19 cellular contexts compared by ENCODE assay signal in the genomic region with DNA sequence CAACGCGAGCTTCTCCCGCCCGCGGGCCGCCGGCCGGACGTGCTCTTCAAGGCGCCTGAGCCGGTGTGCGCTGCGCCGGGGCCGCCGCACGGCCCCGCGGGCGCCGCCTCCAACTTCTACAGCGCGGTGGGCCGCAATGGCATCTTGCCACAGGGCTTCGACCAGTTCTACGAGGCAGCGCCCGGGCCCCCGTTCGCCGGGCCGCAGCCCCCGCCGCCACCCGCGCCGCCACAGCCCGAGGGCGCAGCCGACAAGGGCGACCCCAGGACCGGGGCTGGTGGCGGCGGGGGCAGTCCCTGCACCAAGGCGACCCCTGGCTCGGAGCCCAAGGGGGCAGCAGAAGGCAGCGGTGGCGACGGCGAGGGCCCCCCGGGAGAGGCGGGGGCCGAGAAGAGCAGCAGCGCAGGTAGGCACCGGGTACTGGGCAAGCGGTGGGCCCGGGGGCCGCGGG. TPM values are rescaled to one million over a fixed set of nuclear protein-coding genes. Genes with fewer than 3 reads are reported as not detected.
A peak's percentile ranks its signal among the peaks of the same experiment; 100 is the strongest.
DNase-seq lines count a peak whose midpoint lies in the region; TF ChIP-seq lines count a peak whose summit lies in the region.
"Had no signal": no experiment of that assay in that cellular context is flagged by ENCODE, and none has a peak within 500 bp of the region (broad histone marks: within the 10 kb centered on the region; RNA-seq: fewer than 3 reads in every experiment).

No MANE protein-coding gene starts in this region.

- H3K9ac ChIP-seq in NT2/D1 (ENCODE audit: insufficient read length, low read depth): no peak overlapping the region

- H3K27ac ChIP-seq in breast epithelium: no peak overlapping the region
- peak overlapping the region; percentile 65 for H3K27ac ChIP-seq in hepatocyte
- H3K27ac ChIP-seq in urinary bladder (ENCODE audit: low read depth): no peak overlapping the region
- no peak overlapping the region for H3K27ac ChIP-seq in stomach
- H3K27ac ChIP-seq: cardiac muscle cell, lower lobe of right lung, SJSA1 had no signal

- peaks cover 22% of the 10 kb centered on the region for H3K27me3 Mint-ChIP-seq in MCF 10A (ENCODE audit: insufficient read depth, unreplicated experiment)

- no peaks in the 10 kb centered on the region for H3K9me3 Mint-ChIP-seq in MCF 10A (ENCODE audit: unreplicated experiment)

- CTCF ChIA-PET in MCF 10A (lab: Yijun Ruan, JAX): interaction anchor here (1.6 kb wide), 1 partner anchor 10 kb away, joined by 8 read pairs; no protein-coding TSS in a partner anchor

- H3K9me2 ChIP-seq in hepatocyte (replicated peaks; ENCODE audit: insufficient read depth): no peaks in the 10 kb centered on the region

- no peak overlapping the region for H3K27ac Mint-ChIP-seq in MCF 10A (ENCODE audit: low read depth, unreplicated experiment)
- H3K27ac Mint-ChIP-seq: activated naive CD8-positive, alpha-beta T cell treated with anti-CD3 and anti-CD28 coated beads, Interleukin-2, amount 50 U/mL, for 24 hours had no signal

- intact Hi-C loops in breast epithelium (cut with DNase I; ENCODE audit: low total_unique reads): no loop called here
- intact Hi-C loops in MCF 10A (cut with micrococcal nuclease): no loop called here
- intact Hi-C loops in stomach (cut with DNase I; ENCODE audit: low total_unique reads): no loop called here

- H3K27me3 ChIP-seq in breast epithelium: peaks cover 30 to 98% of the 10 kb centered on the region in 2 donors
- H3K27me3 ChIP-seq in NT2/D1 (ENCODE audit: insufficient read depth, insufficient read length): peaks cover 98% of the 10 kb centered on the region
- peaks cover 94% of the 10 kb centered on the region for H3K27me3 ChIP-seq in hepatocyte
- peaks cover 63 to 100% (median 99%) of the 10 kb centered on the region in 3 donors for H3K27me3 ChIP-seq in stomach

- H4K20me1 ChIP-seq in hepatocyte (ENCODE audit: insufficient read depth, poor library complexity, severe bottlenecking): peaks cover 24% of the 10 kb centered on the region

- peaks cover 0 to 4% of the 10 kb centered on the region in 2 donors for H3K4me1 ChIP-seq in breast epithelium
- H3K4me1 ChIP-seq in NT2/D1 (ENCODE audit: insufficient read depth, insufficient read length): peaks cover 16% of the 10 kb centered on the region
- H3K4me1 ChIP-seq in hepatocyte (ENCODE audit: insufficient read depth): no peaks in the 10 kb centered on the region
- H3K4me1 ChIP-seq in urinary bladder (ENCODE audit: insufficient read depth): no peaks in the 10 kb centered on the region
- peaks cover 30 to 61% (median 44%) of the 10 kb centered on the region in 4 donors for H3K4me1 ChIP-seq in stomach
- H3K4me1 ChIP-seq: BE2C had no signal

- TF ChIP-seq POLR2A in breast epithelium (IDR thresholded peaks at IDR 0.05) (no peak), stomach (IDR thresholded peaks at IDR 0.05) (no peak)

- no TSS peak for BruUV-seq in MCF 10A (replicated peaks; lab: Mats Ljungman, UMichigan)

- no peak overlapping the region for H3K4me3 Mint-ChIP-seq in MCF 10A (ENCODE audit: unreplicated experiment)
- H3K4me3 Mint-ChIP-seq: activated CD4-positive, alpha-beta T cell treated with anti-CD3 and anti-CD28 coated beads, Interleukin-2, amount 10 ng/mL, durations not matched to agents 24 days and 14 days had no signal

- POLR2A ChIA-PET in MCF 10A (lab: Yijun Ruan, JAX): no interaction called here

- H3K9me3 ChIP-seq in breast epithelium: no peaks in the 10 kb centered on the region
- H3K9me3 ChIP-seq in NT2/D1 (ENCODE audit: insufficient read depth, low read length): no peaks in the 10 kb centered on the region
- H3K9me3 ChIP-seq in hepatocyte (ENCODE audit: low read depth): no peaks in the 10 kb centered on the region
- peaks cover 0 to 25% (median 0%) of the 10 kb centered on the region in 4 donors for H3K9me3 ChIP-seq in stomach
- H3K9me3 ChIP-seq: BE2C, lower lobe of right lung had no signal

- 4% methylated on average over 22 of the region's 59 CpGs for WGBS in hepatocyte (ENCODE audit: low lambda C conversion rate, missing lambda C conversion rate)
- under 1% methylated on average over 59 of the region's 59 CpGs for WGBS in urinary bladder
- WGBS in stomach, 5 donors: 1 to 6% (median 4%) methylated on average over 16 to 59 of the region's 59 CpGs

- peaks cover 48% of the 10 kb centered on the region for H3K79me2 ChIP-seq in hepatocyte

- H3K4me1 Mint-ChIP-seq in MCF 10A (ENCODE audit: insufficient read depth, unreplicated experiment): peaks cover 7% of the 10 kb centered on the region

- H2AFZ ChIP-seq in hepatocyte: no peak overlapping the region

- TF ChIP-seq EP300 in stomach (IDR thresholded peaks at IDR 0.05): no peak

- peak in 1 of 2 donors; percentile 47 for DNase-seq in breast epithelium (ENCODE audit: low spot score in 2 of 2)
- DNase-seq in MCF 10A (ENCODE audit: unreplicated experiment): no peak
- no peak for DNase-seq in NT2/D1 (ENCODE audit: low read depth, low spot score)
- DNase-seq in hepatocyte (ENCODE audit: low spot score): no peak
- DNase-seq in GOT3 (lab: John Stamatoyannopoulos, UW): no peak
- no peak for DNase-seq in germinal center (ENCODE audit: low spot score)
- no peak for DNase-seq in stomach
- DNase-seq: activated naive CD8-positive, alpha-beta T cell treated with anti-CD3 and anti-CD28 coated beads, Interleukin-2, amount 50 U/mL, for 24 hours; BE2C; effector CD8-positive, alpha-beta T cell; lower lobe of right lung; substantia nigra; T1000 had no signal

- peak overlapping the region in 2 of 3 donors; percentile 26 to 68 for H3K4me3 ChIP-seq in breast epithelium
- peak overlapping the region; percentile 13 for H3K4me3 ChIP-seq in NT2/D1 (ENCODE audit: insufficient read length, low read depth)
- peak overlapping the region; percentile 29 for H3K4me3 ChIP-seq in hepatocyte
- peak overlapping the region; percentile 47 for H3K4me3 ChIP-seq in urinary bladder (ENCODE audit: low read depth, low read length)
- H3K4me3 ChIP-seq in stomach: peak overlapping the region in 2 of 4 donors; percentile 2 to 13
- H3K4me3 ChIP-seq: SJSA1 had no signal

- no peaks in the 10 kb centered on the region for H3K36me3 ChIP-seq in breast epithelium
- H3K36me3 ChIP-seq in NT2/D1 (ENCODE audit: insufficient read depth, insufficient read length, low read length): peaks cover 6% of the 10 kb centered on the region
- H3K36me3 ChIP-seq in hepatocyte (replicated peaks; ENCODE audit: insufficient read depth, low read depth): no peaks in the 10 kb centered on the region
- no peaks in the 10 kb centered on the region for H3K36me3 ChIP-seq in urinary bladder (ENCODE audit: insufficient read depth)
- H3K36me3 ChIP-seq in stomach: no peaks in the 10 kb centered on the region
- H3K36me3 ChIP-seq: BE2C, cardiac muscle cell, lower lobe of right lung, SJSA1 had no signal

- TF ChIP-seq CTCF in breast epithelium (IDR thresholded peaks at IDR 0.05) (no peak), MCF 10A (IDR thresholded peaks at IDR 0.05; ENCODE audit: unreplicated experiment) (no peak), hepatocyte (IDR thresholded peaks at IDR 0.05; ENCODE audit: poor library complexity) (no peak), stomach (IDR thresholded peaks at IDR 0.05) (no peak)

- H3K4me2 ChIP-seq in hepatocyte: peak overlapping the region; percentile 73

- H3K36me3 Mint-ChIP-seq in MCF 10A (ENCODE audit: insufficient read depth, unreplicated experiment): no peaks in the 10 kb centered on the region

RNA-seq across cellular contexts. Expression of a gene that starts 0.7 kb away (rescaled TPM):
- total RNA-seq in breast epithelium (under 1 TPM in 1 of 3 donors, not detected in 2; 0.66 TPM), MCF 10A (2022) (not detected in 2 replicates), hepatocyte (5.7 and 6.3 TPM in 2 replicates), urinary bladder (6.0 TPM), stomach (not detected)
- polyA plus RNA-seq in hepatocyte (9.9 and 11.5 TPM in 2 replicates), urinary bladder (3.3 TPM), stomach (not detected)
- total RNA-seq: activated CD4-positive, alpha-beta T cell treated with anti-CD3 and anti-CD28 coated beads, Interleukin-2, amount 10 ng/mL, durations not matched to agents 24 days and 14 days; cardiac muscle cell; frontal cortex; lower lobe of right lung; pulmonary artery endothelial cell; SJSA1 had no signal
- polyA plus RNA-seq: cardiac muscle cell had no signal

RNA-seq across cellular contexts. Expression of a gene that starts 8.2 kb away (rescaled TPM):
- total RNA-seq in breast epithelium (not detected), MCF 10A (2022) (not detected in 2 replicates), hepatocyte (17.9 and 29.0 TPM in 2 replicates), urinary bladder (2.2 TPM), stomach (not detected)
- polyA plus RNA-seq in hepatocyte (3.1 and 3.3 TPM in 2 replicates), urinary bladder (0.09 TPM), stomach (not detected)
- total RNA-seq: activated CD4-positive, alpha-beta T cell treated with anti-CD3 and anti-CD28 coated beads, Interleukin-2, amount 10 ng/mL, durations not matched to agents 24 days and 14 days; cardiac muscle cell; frontal cortex; lower lobe of right lung; pulmonary artery endothelial cell had no signal
- polyA plus RNA-seq: cardiac muscle cell had no signal

RNA-seq across cellular contexts. Expression of a gene that starts 8.8 kb away (rescaled TPM):
- total RNA-seq in breast epithelium (1 to 10 TPM in 2 of 3 donors, not detected in 1; 1.6 to 5.2 TPM), MCF 10A (2022) (not detected in 2 replicates), hepatocyte (8.5 and 11.7 TPM in 2 replicates), urinary bladder (14.1 TPM), stomach (1 to 10 TPM in 1 of 5 donors, not detected in 4; 2.6 TPM)
- polyA plus RNA-seq in hepatocyte (5.1 and 9.9 TPM in 2 replicates), urinary bladder (4.1 TPM), stomach (not detected)
- total RNA-seq: activated CD4-positive, alpha-beta T cell treated with anti-CD3 and anti-CD28 coated beads, Interleukin-2, amount 10 ng/mL, durations not matched to agents 24 days and 14 days; cardiac muscle cell; frontal cortex; lower lobe of right lung; pulmonary artery endothelial cell; SJSA1 had no signal
- polyA plus RNA-seq: cardiac muscle cell had no signal

RNA-seq across cellular contexts. Expression of a gene that starts 14.8 kb away (rescaled TPM):
- total RNA-seq in breast epithelium (10 to 100 TPM in 1 of 3 donors, 1 to 10 TPM in 2; 2.4 to 17.0 (median 2.8) TPM), MCF 10A (2022) (not detected in 2 replicates), hepatocyte (2.4 and 2.9 TPM in 2 replicates), urinary bladder (2.9 TPM), stomach (under 1 TPM in 1 of 5 donors, not detected in 4; 0.18 TPM)
- polyA plus RNA-seq in hepatocyte (3.0 and 4.7 TPM in 2 replicates), urinary bladder (5.6 TPM), stomach (under 1 TPM; 0.31 to 0.76 (median 0.68) TPM)
- total RNA-seq: activated CD4-positive, alpha-beta T cell treated with anti-CD3 and anti-CD28 coated beads, Interleukin-2, amount 10 ng/mL, durations not matched to agents 24 days and 14 days; cardiac muscle cell; frontal cortex; pulmonary artery endothelial cell had no signal
- polyA plus RNA-seq: cardiac muscle cell had no signal

RNA-seq across cellular contexts. Expression of a gene that starts 15.2 kb away (rescaled TPM):
- total RNA-seq in breast epithelium (not detected), MCF 10A (2022) (not detected in 2 replicates), hepatocyte (33.9 and 37.2 TPM in 2 replicates), urinary bladder (14.9 TPM), stomach (not detected)
- polyA plus RNA-seq in hepatocyte (19.3 and 24.7 TPM in 2 replicates), urinary bladder (4.1 TPM), stomach (not detected)
- total RNA-seq: activated CD4-positive, alpha-beta T cell treated with anti-CD3 and anti-CD28 coated beads, Interleukin-2, amount 10 ng/mL, durations not matched to agents 24 days and 14 days; cardiac muscle cell; frontal cortex; lower lobe of right lung; pulmonary artery endothelial cell had no signal
- polyA plus RNA-seq: cardiac muscle cell had no signal
